ENCODE assay signal across 2 cellular contexts in genomic region chr4:915595-915994, GRCh38.
TF ChIP-seq lines count a peak whose summit lies in the region.

No MANE protein-coding gene starts in this region.

TF ChIP-seq in HepG2, 621 proteins besides CTCF, POLR2A, EP300 and RAD21:
- TF ChIP-seq NR1H2 (CRISPR knock-in tag; IDR thresholded peaks at IDR 0.05; ENCODE audit: borderline replicate concordance, low read depth) (no peak), ZNF547 (CRISPR knock-in tag; IDR thresholded peaks at IDR 0.05) (no peak), HHEX (CRISPR knock-in tag; IDR thresholded peaks at IDR 0.05) (no peak), CHCHD3 (CRISPR knock-in tag; IDR thresholded peaks at IDR 0.05) (no peak), KLF6 (CRISPR knock-in tag; IDR thresholded peaks at IDR 0.05) (no peak), PHF21A (CRISPR knock-in tag; IDR thresholded peaks at IDR 0.05) (no peak), ZNF160 (CRISPR knock-in tag; IDR thresholded peaks at IDR 0.05) (no peak), RAD51 (IDR thresholded peaks at IDR 0.05; ENCODE audit: borderline replicate concordance) (no peak), TRAFD1 (CRISPR knock-in tag; IDR thresholded peaks at IDR 0.05; ENCODE audit: borderline replicate concordance) (no peak)
- TF ChIP-seq, protein P1, sequence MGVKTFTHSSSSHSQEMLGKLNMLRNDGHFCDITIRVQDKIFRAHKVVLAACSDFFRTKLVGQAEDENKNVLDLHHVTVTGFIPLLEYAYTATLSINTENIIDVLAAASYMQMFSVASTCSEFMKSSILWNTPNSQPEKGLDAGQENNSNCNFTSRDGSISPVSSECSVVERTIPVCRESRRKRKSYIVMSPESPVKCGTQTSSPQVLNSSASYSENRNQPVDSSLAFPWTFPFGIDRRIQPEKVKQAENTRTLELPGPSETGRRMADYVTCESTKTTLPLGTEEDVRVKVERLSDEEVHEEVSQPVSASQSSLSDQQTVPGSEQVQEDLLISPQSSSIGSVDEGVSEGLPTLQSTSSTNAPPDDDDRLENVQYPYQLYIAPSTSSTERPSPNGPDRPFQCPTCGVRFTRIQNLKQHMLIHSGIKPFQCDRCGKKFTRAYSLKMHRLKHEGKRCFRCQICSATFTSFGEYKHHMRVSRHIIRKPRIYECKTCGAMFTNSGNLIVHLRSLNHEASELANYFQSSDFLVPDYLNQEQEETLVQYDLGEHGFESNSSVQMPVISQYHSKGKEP (CRISPR knock-in tag; IDR thresholded peaks at IDR 0.05) = no peak
- TF ChIP-seq, protein P2, sequence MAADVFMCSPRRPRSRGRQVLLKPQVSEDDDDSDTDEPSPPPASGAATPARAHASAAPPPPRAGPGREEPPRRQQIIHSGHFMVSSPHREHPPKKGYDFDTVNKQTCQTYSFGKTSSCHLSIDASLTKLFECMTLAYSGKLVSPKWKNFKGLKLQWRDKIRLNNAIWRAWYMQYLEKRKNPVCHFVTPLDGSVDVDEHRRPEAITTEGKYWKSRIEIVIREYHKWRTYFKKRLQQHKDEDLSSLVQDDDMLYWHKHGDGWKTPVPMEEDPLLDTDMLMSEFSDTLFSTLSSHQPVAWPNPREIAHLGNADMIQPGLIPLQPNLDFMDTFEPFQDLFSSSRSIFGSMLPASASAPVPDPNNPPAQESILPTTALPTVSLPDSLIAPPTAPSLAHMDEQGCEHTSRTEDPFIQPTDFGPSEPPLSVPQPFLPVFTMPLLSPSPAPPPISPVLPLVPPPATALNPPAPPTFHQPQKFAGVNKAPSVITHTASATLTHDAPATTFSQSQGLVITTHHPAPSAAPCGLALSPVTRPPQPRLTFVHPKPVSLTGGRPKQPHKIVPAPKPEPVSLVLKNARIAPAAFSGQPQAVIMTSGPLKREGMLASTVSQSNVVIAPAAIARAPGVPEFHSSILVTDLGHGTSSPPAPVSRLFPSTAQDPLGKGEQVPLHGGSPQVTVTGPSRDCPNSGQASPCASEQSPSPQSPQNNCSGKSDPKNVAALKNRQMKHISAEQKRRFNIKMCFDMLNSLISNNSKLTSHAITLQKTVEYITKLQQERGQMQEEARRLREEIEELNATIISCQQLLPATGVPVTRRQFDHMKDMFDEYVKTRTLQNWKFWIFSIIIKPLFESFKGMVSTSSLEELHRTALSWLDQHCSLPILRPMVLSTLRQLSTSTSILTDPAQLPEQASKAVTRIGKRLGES (CRISPR knock-in tag; IDR thresholded peaks at IDR 0.05; ENCODE audit: borderline replicate concordance) = no peak

TF ChIP-seq in WTC11, 78 proteins besides CTCF, POLR2A, EP300 and RAD21:
- TF ChIP-seq ZNF138 (CRISPR knock-in tag; conservative IDR thresholded peaks at IDR 0.05) (no peak), NFE2L1 (CRISPR knock-in tag; IDR thresholded peaks at IDR 0.05) (no peak), GTF2I (CRISPR knock-in tag; conservative IDR thresholded peaks at IDR 0.05) (no peak), ARID4B (CRISPR knock-in tag; IDR thresholded peaks at IDR 0.05; ENCODE audit: borderline replicate concordance) (no peak), NFYB (CRISPR knock-in tag; conservative IDR thresholded peaks at IDR 0.05; ENCODE audit: low read depth) (no peak), ERG (CRISPR knock-in tag; IDR thresholded peaks at IDR 0.05) (no peak), RORB (CRISPR knock-in tag; IDR thresholded peaks at IDR 0.05) (no peak), NR1H2 (CRISPR knock-in tag; IDR thresholded peaks at IDR 0.05) (no peak), NR2C2 (CRISPR knock-in tag; IDR thresholded peaks at IDR 0.05) (no peak), ESRRA (CRISPR knock-in tag; IDR thresholded peaks at IDR 0.05; ENCODE audit: borderline replicate concordance) (no peak), STAT6 (CRISPR knock-in tag; conservative IDR thresholded peaks at IDR 0.05; ENCODE audit: low read depth) (no peak)
- TF ChIP-seq, protein P3, sequence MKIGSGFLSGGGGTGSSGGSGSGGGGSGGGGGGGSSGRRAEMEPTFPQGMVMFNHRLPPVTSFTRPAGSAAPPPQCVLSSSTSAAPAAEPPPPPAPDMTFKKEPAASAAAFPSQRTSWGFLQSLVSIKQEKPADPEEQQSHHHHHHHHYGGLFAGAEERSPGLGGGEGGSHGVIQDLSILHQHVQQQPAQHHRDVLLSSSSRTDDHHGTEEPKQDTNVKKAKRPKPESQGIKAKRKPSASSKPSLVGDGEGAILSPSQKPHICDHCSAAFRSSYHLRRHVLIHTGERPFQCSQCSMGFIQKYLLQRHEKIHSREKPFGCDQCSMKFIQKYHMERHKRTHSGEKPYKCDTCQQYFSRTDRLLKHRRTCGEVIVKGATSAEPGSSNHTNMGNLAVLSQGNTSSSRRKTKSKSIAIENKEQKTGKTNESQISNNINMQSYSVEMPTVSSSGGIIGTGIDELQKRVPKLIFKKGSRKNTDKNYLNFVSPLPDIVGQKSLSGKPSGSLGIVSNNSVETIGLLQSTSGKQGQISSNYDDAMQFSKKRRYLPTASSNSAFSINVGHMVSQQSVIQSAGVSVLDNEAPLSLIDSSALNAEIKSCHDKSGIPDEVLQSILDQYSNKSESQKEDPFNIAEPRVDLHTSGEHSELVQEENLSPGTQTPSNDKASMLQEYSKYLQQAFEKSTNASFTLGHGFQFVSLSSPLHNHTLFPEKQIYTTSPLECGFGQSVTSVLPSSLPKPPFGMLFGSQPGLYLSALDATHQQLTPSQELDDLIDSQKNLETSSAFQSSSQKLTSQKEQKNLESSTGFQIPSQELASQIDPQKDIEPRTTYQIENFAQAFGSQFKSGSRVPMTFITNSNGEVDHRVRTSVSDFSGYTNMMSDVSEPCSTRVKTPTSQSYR (CRISPR knock-in tag; IDR thresholded peaks at IDR 0.05) = no peak
- TF ChIP-seq, protein P4, sequence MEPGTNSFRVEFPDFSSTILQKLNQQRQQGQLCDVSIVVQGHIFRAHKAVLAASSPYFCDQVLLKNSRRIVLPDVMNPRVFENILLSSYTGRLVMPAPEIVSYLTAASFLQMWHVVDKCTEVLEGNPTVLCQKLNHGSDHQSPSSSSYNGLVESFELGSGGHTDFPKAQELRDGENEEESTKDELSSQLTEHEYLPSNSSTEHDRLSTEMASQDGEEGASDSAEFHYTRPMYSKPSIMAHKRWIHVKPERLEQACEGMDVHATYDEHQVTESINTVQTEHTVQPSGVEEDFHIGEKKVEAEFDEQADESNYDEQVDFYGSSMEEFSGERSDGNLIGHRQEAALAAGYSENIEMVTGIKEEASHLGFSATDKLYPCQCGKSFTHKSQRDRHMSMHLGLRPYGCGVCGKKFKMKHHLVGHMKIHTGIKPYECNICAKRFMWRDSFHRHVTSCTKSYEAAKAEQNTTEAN (CRISPR knock-in tag; IDR thresholded peaks at IDR 0.05) = no peak
